Comparison of ENCODE assay signal across 9 cellular contexts in genomic region chr9:84315278-84315877, GRCh38. TPM values are rescaled to one million over a fixed set of nuclear protein-coding genes. Genes with fewer than 3 reads are reported as not detected.
DNase-seq lines count a peak whose midpoint lies in the region; ATAC-seq and TF ChIP-seq lines count a peak whose summit lies in the region.
"Had no signal": no experiment of that assay in that cellular context is flagged by ENCODE, and none has a peak within 500 bp of the region (broad histone marks: within the 10 kb centered on the region; RNA-seq: fewer than 3 reads in every experiment).

No MANE protein-coding gene starts in this region.

- H3K27me3 ChIP-seq in CD4-positive, CD25-positive, alpha-beta regulatory T cell (ENCODE audit: control insufficient read depth, insufficient read depth, low read length): no peaks in the 10 kb centered on the region

- peak; percentile 9 to 56 (median 36) for DNase-seq in CD4-positive, CD25-positive, alpha-beta regulatory T cell
- DNase-seq in NCI-H1930 (lab: John Stamatoyannopoulos, UW) (peak; percentile 42 to 56), caudate nucleus (lab: John Stamatoyannopoulos, UW) (peak in 40 of 61 donors; percentile 2 to 73 (median 14)), kidney tubule cell (ENCODE audit: low spot score) (peak; percentile 74), cerebellar nuclear complex (lab: John Stamatoyannopoulos, UW) (no peak)
- DNase-seq in stimulated activated CD4-positive, alpha-beta T cell treated with anti-CD3 and anti-CD28 coated beads, Interleukin-4, amount 100 ng/mL, for 1 hour: peak; percentile 55

- no peak overlapping the region for H3K4me3 ChIP-seq in CD4-positive, CD25-positive, alpha-beta regulatory T cell (ENCODE audit: low read depth, low read length)

- no peaks in the 10 kb centered on the region for H3K9me3 ChIP-seq in CD4-positive, CD25-positive, alpha-beta regulatory T cell (ENCODE audit: control insufficient read depth in 2 of 2, low read length in 2 of 2)

- H3K36me3 Mint-ChIP-seq in CD4-positive, CD25-positive, alpha-beta regulatory T cell: no peaks in the 10 kb centered on the region
- H3K36me3 Mint-ChIP-seq: IgD-negative memory B cell had no signal

- H3K9me3 Mint-ChIP-seq in CD4-positive, CD25-positive, alpha-beta regulatory T cell: no peaks in the 10 kb centered on the region
- H3K9me3 Mint-ChIP-seq: IgD-negative memory B cell had no signal

- no peak overlapping the region for H3K27ac Mint-ChIP-seq in CD4-positive, CD25-positive, alpha-beta regulatory T cell
- H3K27ac Mint-ChIP-seq: IgD-negative memory B cell had no signal

- ATAC-seq in CD4-positive, CD25-positive, alpha-beta regulatory T cell (ENCODE audit: low read depth in 2 of 2): no peak
- peak; percentile 66 for ATAC-seq in GM21515 (IDR thresholded peaks at IDR 0.05; ENCODE audit: unreplicated experiment)

- H3K27ac ChIP-seq in CD4-positive, CD25-positive, alpha-beta regulatory T cell (ENCODE audit: insufficient read depth, low read length, poor library complexity, severe bottlenecking): no peak overlapping the region
- H3K27ac ChIP-seq in VCaP (no peak overlapping the region), caudate nucleus (ENCODE audit: low read depth, low read length) (no peak overlapping the region)

- no peaks in the 10 kb centered on the region for H3K36me3 ChIP-seq in CD4-positive, CD25-positive, alpha-beta regulatory T cell (ENCODE audit: control insufficient read depth, insufficient read depth, low read length)

- peak; percentile 84 for TF ChIP-seq CTCF in VCaP (conservative IDR thresholded peaks at IDR 0.05)

- H3K27me3 Mint-ChIP-seq in CD4-positive, CD25-positive, alpha-beta regulatory T cell: peaks cover 4% of the 10 kb centered on the region

- no peaks in the 10 kb centered on the region for H3K4me1 ChIP-seq in CD4-positive, CD25-positive, alpha-beta regulatory T cell (ENCODE audit: control insufficient read depth, insufficient read depth, low read length, poor library complexity, severe bottlenecking)

- peaks cover 0 to 6% (median 0%) of the 10 kb centered on the region in 4 donors for H3K4me1 Mint-ChIP-seq in CD4-positive, CD25-positive, alpha-beta regulatory T cell

- no peak overlapping the region for H3K4me3 Mint-ChIP-seq in CD4-positive, CD25-positive, alpha-beta regulatory T cell
- H3K4me3 Mint-ChIP-seq: IgD-negative memory B cell had no signal

RNA-seq across cellular contexts. Expression of gene SLC28A3, which starts 25.2 kb away (rescaled TPM):
- not detected for total RNA-seq in CD4-positive, CD25-positive, alpha-beta regulatory T cell
- not detected for polyA plus RNA-seq in CD4-positive, CD25-positive, alpha-beta regulatory T cell
- polyA plus RNA-seq: IgD-negative memory B cell had no signal

Comparison
In these comparisons a context has a peak if more than half of its experiments do, and no peak if none do; other contexts are left out.
1. DNase-seq: peak in CD4-positive, CD25-positive, alpha-beta regulatory T cell (3 of 3), NCI-H1930 (2 of 2), caudate nucleus (40 of 61), kidney tubule cell (single experiment) and stimulated activated CD4-positive, alpha-beta T cell treated with anti-CD3 and anti-CD28 coated beads, Interleukin-4, amount 100 ng/mL, for 1 hour (single experiment); none in cerebellar nuclear complex (0 of 2).